ENCODE assay signal across 31 cellular contexts in the genomic region with DNA sequence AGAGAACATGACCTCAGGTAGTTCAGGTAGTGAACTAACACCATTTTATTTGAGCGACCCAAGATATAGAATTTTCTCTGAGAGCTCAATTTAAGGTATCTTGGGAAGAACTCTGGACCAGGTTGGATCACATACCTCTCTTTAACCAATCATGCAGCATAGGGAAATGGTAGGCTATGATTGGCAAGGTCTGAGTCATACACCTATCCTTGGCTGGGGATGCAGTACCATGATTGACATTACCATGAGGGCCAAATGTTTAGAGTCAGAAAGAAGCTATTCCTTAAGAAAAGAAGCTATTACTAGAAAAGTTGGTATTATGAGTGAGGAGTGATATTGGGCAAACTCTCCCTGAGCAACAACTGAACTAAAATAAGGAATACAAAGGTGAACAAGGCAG.
DNase-seq lines count a peak whose midpoint lies in the region; ATAC-seq, FAIRE-seq and TF ChIP-seq lines count a peak whose summit lies in the region.
"Had no signal": no experiment of that assay in that cellular context is flagged by ENCODE, and none has a peak within 500 bp of the region (broad histone marks: within the 10 kb centered on the region; RNA-seq: fewer than 3 reads in every experiment).

No MANE protein-coding gene starts in this region.

- H3K36me3 ChIP-seq in body of pancreas (replicated peaks in 1 of 2; ENCODE audit: insufficient read depth in 1 of 2, low read depth in 2 of 2) (no peaks in the 10 kb centered on the region), pancreas (no peaks in the 10 kb centered on the region)
- H3K36me3 ChIP-seq: BE2C; BLaER1; BLaER1 treated with 17β-estradiol and CSF1 and Interleukin-3, amounts not matched to agents 10 nM and 100 nM had no signal

- H3K27ac ChIP-seq in body of pancreas (peak overlapping the region in 3 of 4 donors; percentile 13 to 62 (median 37)), pancreas (peak overlapping the region in 2 of 4 donors; percentile 7 to 18)
- H3K27ac ChIP-seq: 22Rv1; A549; BLaER1; BLaER1 treated with 17β-estradiol and CSF1 and Interleukin-3, amounts not matched to agents 10 nM and 100 nM; C4-2B had no signal

- 94 to 95% methylated on average over 1 of the region's 1 CpG for WGBS in body of pancreas, 2 donors
- 91 to 99% methylated on average over 1 of the region's 1 CpG for WGBS in pancreas, 2 donors

- H3K4me1 ChIP-seq in body of pancreas (peaks cover 32% of the 10 kb centered on the region), pancreas (peaks cover 13 to 27% (median 25%) of the 10 kb centered on the region in 3 donors)
- H3K4me1 ChIP-seq: A549; BE2C; BLaER1; BLaER1 treated with 17β-estradiol and CSF1 and Interleukin-3, amounts not matched to agents 10 nM and 100 nM; Caco-2 had no signal

- H3K4me3 ChIP-seq in body of pancreas = no peak overlapping the region
- H3K4me3 ChIP-seq in pancreas = no peak overlapping the region
- H3K4me3 ChIP-seq: A549; BLaER1; BLaER1 treated with 17β-estradiol and CSF1 and Interleukin-3, amounts not matched to agents 10 nM and 100 nM had no signal

- no peaks in the 10 kb centered on the region for H3K27me3 ChIP-seq in body of pancreas
- H3K27me3 ChIP-seq in pancreas = no peaks in the 10 kb centered on the region
- H3K27me3 ChIP-seq: BE2C, BLaER1 had no signal

- no peak for FAIRE-seq in pancreas (lab: Jason Lieb, UNC)
- FAIRE-seq: A204.1, A549, D721Med had no signal

- DNase-seq in body of pancreas (no peak), pancreas (no peak), posterior cingulate gyrus (no peak), NCI-H2171 (lab: John Stamatoyannopoulos, UW) (no peak)
- DNase-seq: 8988T; ACHN; AML-193; BE2C; C1 segment of cervical spinal cord; Caco-2; Calu3; CD4-positive, alpha-beta memory T cell; CD4-positive, alpha-beta T cell; CD4-positive, CD25-positive, alpha-beta regulatory T cell; CD8-positive, alpha-beta memory T cell; CD8-positive, alpha-beta T cell; COR-L47; DMS 273 treated with DMSO at 0.1 percent for 48 hours; DMS153; DMS53; DMS79; DMS79 treated with DMSO at 0.1 percent for 48 hours; DND-41; EL had no signal

- TF ChIP-seq POLR2A in body of pancreas (IDR thresholded peaks at IDR 0.05) = no peak

- TF ChIP-seq CTCF in body of pancreas (IDR thresholded peaks at IDR 0.05) (no peak), pancreas (IDR thresholded peaks at IDR 0.05) (no peak)

- ATAC-seq in body of pancreas (peak; percentile 39), pancreas (peak; percentile 18 to 58 (median 50))
- ATAC-seq: A549; CD8-positive, alpha-beta T cell had no signal

- no peaks in the 10 kb centered on the region for H3K9me3 ChIP-seq in body of pancreas
- H3K9me3 ChIP-seq in pancreas = no peaks in the 10 kb centered on the region
- H3K9me3 ChIP-seq: A549; BE2C; BLaER1; BLaER1 treated with 17β-estradiol and CSF1 and Interleukin-3, amounts not matched to agents 10 nM and 100 nM; Caco-2 had no signal

- intact Hi-C loops in body of pancreas (cut with DNase I) = no loop called here
- intact Hi-C loops in pancreas (cut with DNase I) = no loop called here
- intact Hi-C loops in posterior cingulate gyrus (cut with DNase I) = no loop called here
